8 cellular contexts compared by ENCODE assay signal in genomic region chr17:38701504-38702165, GRCh38. TPM values are rescaled to one million over a fixed set of nuclear protein-coding genes. Genes with fewer than 3 reads are reported as not detected.
DNase-seq lines count a peak whose midpoint lies in the region; TF ChIP-seq lines count a peak whose summit lies in the region.

No MANE protein-coding gene starts in this region.

- no peaks in the 10 kb centered on the region for H3K36me3 ChIP-seq in ovary
- no peaks in the 10 kb centered on the region for H3K36me3 ChIP-seq in urinary bladder (ENCODE audit: insufficient read depth)

- H3K9me3 Mint-ChIP-seq in H9, result peaks cover 0 to 3% of the 10 kb centered on the region in 2 experiments; a peak in 3 of 5 replicates

- no peaks in the 10 kb centered on the region for H3K79me1 ChIP-seq in H9 (ENCODE audit: insufficient read depth, low read depth, low read length, poor library complexity, severe bottlenecking)

- H3K4ac ChIP-seq in H9 (ENCODE audit: low read depth, low read length), result no peak overlapping the region

- peak overlapping the region; percentile 47 for H3K4me2 ChIP-seq in H9 (ENCODE audit: insufficient read depth, insufficient read length, low read length)

- DNase-seq in EL (peak; percentile 56), H9 (no peak), NCI-H774 (lab: John Stamatoyannopoulos, UW) (peak; percentile 71), activated T-cell treated with anti-CD3 and anti-CD28 coated beads for 48 hours (ENCODE audit: low read depth) (peak; percentile 85), fibroblast of gingiva (ENCODE audit: low read depth) (peak; percentile 21), ovary (peak in 2 of 5 donors; percentile 50 to 56), posterior cingulate gyrus (no peak)

- no peaks in the 10 kb centered on the region; a peak in 1 of 7 replicates for H3K36me3 Mint-ChIP-seq in H9 (ENCODE audit: insufficient read depth in 1 of 3, low read depth in 3 of 3)

- H3K4me1 Mint-ChIP-seq in H9, result peaks cover 31 to 38% of the 10 kb centered on the region in 2 experiments

- H2BK120ac ChIP-seq in H9 (ENCODE audit: low read depth, low read length, poor library complexity, severe bottlenecking), result no peak overlapping the region

- H3K23me2 ChIP-seq in H9 (ENCODE audit: insufficient read length, low read depth, low read length, poor library complexity, severe bottlenecking), result peaks cover 22% of the 10 kb centered on the region

- no peaks in the 10 kb centered on the region for H3K9me3 ChIP-seq in H9 (ENCODE audit: control insufficient read depth, low read depth, low read length)
- H3K9me3 ChIP-seq in ovary, result no peaks in the 10 kb centered on the region

- no peaks in the 10 kb centered on the region for H4K20me1 ChIP-seq in H9 (ENCODE audit: control insufficient read depth, insufficient read depth, insufficient read length)

- no peak overlapping the region for H2BK12ac ChIP-seq in H9 (ENCODE audit: insufficient read length, low read depth, low read length)

- H4K8ac ChIP-seq in H9 (replicated peaks; ENCODE audit: insufficient read length, low read depth, low read length), result no peak overlapping the region

- H3K9ac ChIP-seq in H9 (ENCODE audit: extremely low read depth, insufficient read length, low read length), result no peak overlapping the region

- TF ChIP-seq CTCF in H9 (conservative IDR thresholded peaks at IDR 0.05) (no peak), ovary (IDR thresholded peaks at IDR 0.05) (no peak)

- H2AK5ac ChIP-seq in H9 (ENCODE audit: insufficient read length, low read length), result no peak overlapping the region

- H4K91ac ChIP-seq in H9 (ENCODE audit: insufficient read length, low read depth, low read length), result no peak overlapping the region

- no peak for TF ChIP-seq POLR2A in ovary (IDR thresholded peaks at IDR 0.05)

- no peak overlapping the region for H3K18ac ChIP-seq in H9 (ENCODE audit: insufficient read length, low read depth, low read length)

- H2AFZ ChIP-seq in H9 (ENCODE audit: low read length), result no peak overlapping the region

- no CpG with 5 or more reads among the region's 25 CpGs for WGBS in H9 (ENCODE audit: extremely low coverage, insufficient read length, low lambda C conversion rate)
- 4 to 7% (median 5%) methylated on average over 21 to 25 of the region's 25 CpGs for WGBS in ovary, 3 donors
- WGBS in urinary bladder, result 4% methylated on average over 25 of the region's 25 CpGs

- no peak overlapping the region for H3K23ac ChIP-seq in H9 (ENCODE audit: insufficient read length, low read depth, low read length)

- H2BK15ac ChIP-seq in H9 (ENCODE audit: low read depth, low read length), result no peak overlapping the region

- H3K4me3 Mint-ChIP-seq in H9, result peak overlapping the region; percentile 50 to 72

- H3K27me3 Mint-ChIP-seq in H9 (ENCODE audit: low read depth), result peaks cover 91% of the 10 kb centered on the region

- no peaks in the 10 kb centered on the region for H3K79me2 ChIP-seq in H9 (ENCODE audit: insufficient read depth, low read length)

- H3K4me3 ChIP-seq in ovary, result peak overlapping the region; percentile 86
- peak overlapping the region; percentile 91 for H3K4me3 ChIP-seq in urinary bladder (ENCODE audit: low read depth, low read length)

- peaks cover 66% of the 10 kb centered on the region for H3K27me3 ChIP-seq in H9 (ENCODE audit: insufficient read depth, low read length)
- H3K27me3 ChIP-seq in ovary, result no peaks in the 10 kb centered on the region

- no peak overlapping the region for H3K27ac ChIP-seq in H9 (ENCODE audit: insufficient read length, low read depth, low read length)
- peak overlapping the region; percentile 49 to 93 for H3K27ac ChIP-seq in ovary
- H3K27ac ChIP-seq in urinary bladder (ENCODE audit: low read depth), result peak overlapping the region; percentile 91

- no peak for TF ChIP-seq EP300 in ovary (IDR thresholded peaks at IDR 0.05)

- no peak overlapping the region for H3T11ph ChIP-seq in H9 (ENCODE audit: low read length)

- no peak overlapping the region for H2BK5ac ChIP-seq in H9 (ENCODE audit: insufficient read length, low read length)

- H3K4me1 ChIP-seq in H9 (ENCODE audit: insufficient read depth, low read length) (peaks cover under 1% of the 10 kb centered on the region; the same call in 1 of the 2 replicates), ovary (ENCODE audit: insufficient read depth) (peaks cover 8% of the 10 kb centered on the region), urinary bladder (ENCODE audit: insufficient read depth) (no peaks in the 10 kb centered on the region)

- no peak overlapping the region for H4K5ac ChIP-seq in H9 (ENCODE audit: insufficient read length, low read depth, low read length)

- no peak overlapping the region for H3K14ac ChIP-seq in H9 (ENCODE audit: insufficient read depth, low read length)

- H3K56ac ChIP-seq in H9 (ENCODE audit: insufficient read length, low read depth, low read length), result no peak overlapping the region

- intact Hi-C loops in ovary (cut with DNase I) (loop anchor here in 2 of 4 donors (2.0 to 5.0 kb wide), 2 partner anchors 21 to 51 kb away; partner anchors contain the start of gene PSMB3 (in 1 of the 2)), posterior cingulate gyrus (cut with DNase I) (no loop called here)

- no peak overlapping the region for H2BK20ac ChIP-seq in H9 (ENCODE audit: low read depth, low read length, poor library complexity, severe bottlenecking)

- no peak overlapping the region for H3K27ac Mint-ChIP-seq in H9

RNA-seq across cellular contexts. Expression of gene MLLT6, which starts 3.4 kb away (rescaled TPM):
- total RNA-seq in H9 (2021) (25.1 and 26.4 TPM in 2 replicates), ovary (100 to 1,000 TPM in 5 of 7 donors, 10 to 100 TPM in 2; 73.2 to 278 (median 183) TPM), urinary bladder (38.5 TPM)
- polyA plus RNA-seq in ovary (10 to 100 TPM; 52.3 to 99.4 TPM), urinary bladder (67.8 TPM)

RNA-seq across cellular contexts. Expression of gene EPOP, which starts 26.9 kb away (rescaled TPM):
- total RNA-seq in H9 (2021) (5.9 and 6.1 TPM in 2 replicates), ovary (1 to 10 TPM in 3 of 7 donors, under 1 TPM in 4; 0.83 to 1.7 (median 0.86) TPM), urinary bladder (0.32 TPM)
- polyA plus RNA-seq in ovary (under 1 TPM; 0.50 to 0.61 TPM), urinary bladder (2.3 TPM)

RNA-seq across cellular contexts. Expression of gene CISD3, which starts 28.5 kb away (rescaled TPM):
- total RNA-seq in H9 (2021) (10.7 and 11.2 TPM in 2 replicates), ovary (10 to 100 TPM in 5 of 7 donors, 1 to 10 TPM in 2; 6.2 to 31.1 (median 24.4) TPM), urinary bladder (1.6 TPM)
- polyA plus RNA-seq in ovary (10 to 100 TPM in 1 of 2 donors, 1 to 10 TPM in 1; 6.6 to 18.4 TPM), urinary bladder (40.6 TPM)

RNA-seq across cellular contexts. Expression of gene PCGF2, which starts 46.5 kb away (rescaled TPM):
- total RNA-seq in H9 (2021) (106 and 116 TPM in 2 replicates), ovary (10 to 100 TPM in 6 of 7 donors, 1 to 10 TPM in 1; 7.4 to 92.7 (median 63.4) TPM), urinary bladder (8.2 TPM)
- polyA plus RNA-seq in ovary (10 to 100 TPM; 21.5 to 27.2 TPM), urinary bladder (26.5 TPM)

RNA-seq across cellular contexts. Expression of gene PSMB3, which starts 50.9 kb away (rescaled TPM):
- total RNA-seq in H9 (2021), result 242 and 252 TPM in 2 replicates
- 100 to 1,000 TPM in 3 of 7 donors, 10 to 100 TPM in 4; 77.0 to 145 (median 82.0) TPM for total RNA-seq in ovary
- 100 to 1,000 TPM; 106 to 138 TPM for polyA plus RNA-seq in ovary
- 97.5 TPM for total RNA-seq in urinary bladder
- 202 TPM for polyA plus RNA-seq in urinary bladder

Comparison
In these comparisons a context has a peak if more than half of its experiments do, and no peak if none do; other contexts are left out.
1. DNase-seq: peak in EL (single experiment), NCI-H774 (single experiment), activated T-cell treated with anti-CD3 and anti-CD28 coated beads for 48 hours (single experiment) and fibroblast of gingiva (single experiment); none in H9 (single experiment) and posterior cingulate gyrus (0 of 10).